ENCODE assay signal across 17 cellular contexts in the genomic region with DNA sequence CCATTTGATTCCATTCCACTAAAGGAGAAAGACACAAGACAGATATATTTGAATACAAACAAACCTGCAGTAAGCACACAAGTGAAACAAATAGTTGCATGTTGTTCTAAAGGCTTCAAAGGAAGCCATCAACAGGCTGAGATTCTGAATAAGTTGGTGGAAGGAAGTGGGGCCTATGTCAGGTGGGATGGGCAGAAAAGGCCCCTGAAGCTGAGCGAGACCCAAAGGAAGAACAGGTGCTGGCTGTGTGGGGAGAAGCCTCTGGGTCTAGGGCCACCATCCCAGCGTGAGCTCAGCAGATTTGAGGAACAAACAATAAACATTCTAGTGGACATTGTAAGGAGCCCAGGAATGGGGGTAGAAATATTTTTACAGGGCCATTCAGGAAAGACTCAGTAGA.
"Had no signal": no experiment of that assay in that cellular context is flagged by ENCODE, and none has a peak within 500 bp of the region (broad histone marks: within the 10 kb centered on the region; RNA-seq: fewer than 3 reads in every experiment).

No MANE protein-coding gene starts in this region.

- H3K27me3 ChIP-seq: body of pancreas, spleen, testis had no signal

- ATAC-seq: body of pancreas, psoas muscle had no signal

- H3K36me3 Mint-ChIP-seq: natural killer cell had no signal

- H3K9me3 ChIP-seq: body of pancreas, psoas muscle, testis had no signal

- H3K27ac Mint-ChIP-seq: activated naive CD4-positive, alpha-beta T cell treated with anti-CD3 and anti-CD28 coated beads, Interleukin-2, amount 10 ng/mL, durations not matched to agents 7 days and 5 days; activated T-helper 2 cell treated with anti-CD3 and anti-CD28 coated beads, Interferon-gamma antibody, Interleukin-2, Interleukin-4, amounts not matched to agents 10 μg/mL and 5 μg/mL and 100 μg/mL, durations not matched to agents 14 hours and 24 hours and 36 hours; endodermal cell; stimulated activated naive CD8-positive, alpha-beta T cell treated with anti-CD3 and anti-CD28 coated beads, Interleukin-15, Interleukin-2, amounts not matched to agents 100 ng/mL and 50 ng/mL, for 24 hours had no signal

- DNase-seq: activated CD4-positive, alpha-beta T cell treated with anti-CD3 and anti-CD28 coated beads, Interleukin-2, amount 10 ng/mL, durations not matched to agents 7 days and 5 days; activated naive CD4-positive, alpha-beta T cell treated with anti-CD3 and anti-CD28 coated beads, Interleukin-2, amount 10 ng/mL, durations not matched to agents 7 days and 5 days; amniotic stem cell; body of pancreas; hypothalamus; kidney glomerular epithelial cell; midbrain; natural killer cell; psoas muscle; spleen; stimulated activated CD4-positive, alpha-beta T cell treated with anti-CD3 and anti-CD28 coated beads, Interleukin-1b, Interleukin-23, amount 100 ng/mL, for 48 hours; testis; WERI-Rb-1 had no signal

- H3K27ac ChIP-seq: body of pancreas, psoas muscle, testis, WERI-Rb-1 had no signal

- H3K27me3 Mint-ChIP-seq: activated CD4-positive, alpha-beta T cell treated with anti-CD3 and anti-CD28 coated beads, Interleukin-2, amount 10 ng/mL, durations not matched to agents 7 days and 5 days; activated naive CD4-positive, alpha-beta T cell treated with anti-CD3 and anti-CD28 coated beads, Interleukin-2, amount 10 ng/mL, durations not matched to agents 7 days and 5 days; stimulated activated naive CD8-positive, alpha-beta T cell treated with anti-CD3 and anti-CD28 coated beads, Interleukin-15, Interleukin-2, amounts not matched to agents 100 ng/mL and 50 ng/mL, for 24 hours had no signal

- FAIRE-seq: urothelium cell line had no signal

- H3K9me3 Mint-ChIP-seq: activated T-helper 2 cell treated with anti-CD3 and anti-CD28 coated beads, Interferon-gamma antibody, Interleukin-2, Interleukin-4, amounts not matched to agents 10 μg/mL and 5 μg/mL and 100 μg/mL, durations not matched to agents 14 hours and 24 hours and 36 hours; endodermal cell; natural killer cell; stimulated activated naive CD8-positive, alpha-beta T cell treated with anti-CD3 and anti-CD28 coated beads, Interleukin-15, Interleukin-2, amounts not matched to agents 100 ng/mL and 50 ng/mL, for 24 hours had no signal

- H3K4me3 ChIP-seq: body of pancreas, psoas muscle, testis had no signal

- H3K4me3 Mint-ChIP-seq: activated CD4-positive, alpha-beta T cell treated with anti-CD3 and anti-CD28 coated beads, Interleukin-2, amount 10 ng/mL, durations not matched to agents 7 days and 5 days; activated naive CD4-positive, alpha-beta T cell treated with anti-CD3 and anti-CD28 coated beads, Interleukin-2, amount 10 ng/mL, durations not matched to agents 7 days and 5 days; endodermal cell; natural killer cell; stimulated activated naive CD8-positive, alpha-beta T cell treated with anti-CD3 and anti-CD28 coated beads, Interleukin-15, Interleukin-2, amounts not matched to agents 100 ng/mL and 50 ng/mL, for 24 hours had no signal

- H3K36me3 ChIP-seq: spleen, WERI-Rb-1 had no signal

- H3K4me1 ChIP-seq: body of pancreas, psoas muscle, testis had no signal
